8 cellular contexts compared by ENCODE assay signal in the genomic region with DNA sequence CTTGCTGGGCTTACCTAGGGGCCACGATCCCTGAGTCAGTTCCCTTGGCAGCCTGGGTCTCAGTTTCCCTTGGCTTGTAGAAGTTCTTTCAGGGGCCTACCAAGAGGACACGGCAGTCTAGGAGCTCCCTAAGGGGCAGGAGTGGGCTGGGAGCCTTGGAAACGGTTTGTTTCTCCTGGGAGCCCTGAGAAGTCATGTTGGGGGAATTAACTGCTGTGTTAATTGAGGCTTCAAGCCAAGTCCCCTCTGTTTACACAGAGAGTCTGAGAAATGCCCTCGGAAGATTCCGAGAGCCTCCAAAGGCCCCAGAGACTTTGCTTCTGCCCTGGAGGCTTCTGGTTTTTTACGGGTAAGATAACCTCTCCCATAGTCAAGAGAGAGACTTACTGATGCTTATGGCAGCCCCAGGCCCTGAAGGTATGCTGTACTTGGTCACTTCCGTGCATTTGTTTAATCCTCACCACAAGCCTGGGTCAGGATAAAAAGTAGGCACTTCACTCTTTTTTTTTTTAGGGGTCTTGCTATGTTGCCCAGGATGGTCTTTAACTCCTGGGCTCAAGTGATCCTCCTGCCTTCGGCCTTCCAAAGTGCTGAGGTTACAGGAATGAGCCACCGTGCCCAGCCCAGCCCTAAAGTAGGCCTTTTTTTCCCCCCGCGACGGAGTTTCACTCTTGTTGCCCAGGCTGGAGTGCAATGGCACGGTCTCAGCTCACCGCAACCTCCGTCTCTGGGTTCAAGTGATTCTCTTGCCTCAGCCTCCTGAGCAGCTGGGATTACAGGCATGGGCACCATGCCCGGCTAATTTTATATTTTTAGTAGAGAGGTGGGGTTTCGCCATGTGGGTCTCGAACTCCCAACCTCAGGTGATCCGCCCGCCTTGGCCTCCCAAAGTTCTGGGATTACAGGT. TPM values are rescaled to one million over a fixed set of nuclear protein-coding genes. Genes with fewer than 3 reads are reported as not detected.
DNase-seq lines count a peak whose midpoint lies in the region; ATAC-seq, FAIRE-seq and TF ChIP-seq lines count a peak whose summit lies in the region.

No MANE protein-coding gene starts in this region.

- no peak for DNase-seq in activated T-cell treated with anti-CD3 and anti-CD28 coated beads, Interleukin-2, amount 50 U/mL, for 4 hours
- no peak for DNase-seq in activated T-cell treated with anti-CD3 and anti-CD28 coated beads, Interleukin-2, amount 50 U/mL, for 48 hours
- peak; percentile 34 for DNase-seq in astrocyte of the spinal cord (ENCODE audit: low read depth, low spot score)
- no peak for DNase-seq in lower lobe of right lung
- DNase-seq in type B pancreatic cell (ENCODE audit: extremely low spot score, unreplicated experiment) = no peak
- no peak for DNase-seq in D721Med (ENCODE audit: insufficient read length, low spot score)
- no peak for DNase-seq in NCI-H446 treated with DMSO at 0.1 percent for 48 hours (lab: John Stamatoyannopoulos, UW)

- FAIRE-seq in D721Med (lab: Jason Lieb, UNC) = no peak

- H3K36me3 ChIP-seq in lower lobe of right lung = no peaks in the 10 kb centered on the region

- peaks cover 78% of the 10 kb centered on the region for H3K4me1 ChIP-seq in lower lobe of right lung

- no peaks in the 10 kb centered on the region for H3K27me3 ChIP-seq in lower lobe of right lung (ENCODE audit: low read depth)

- no peak overlapping the region for H3K4me3 ChIP-seq in astrocyte of the spinal cord (ENCODE audit: low read depth, low read length)
- H3K4me3 ChIP-seq in lower lobe of right lung = no peak overlapping the region

- intact Hi-C loops in lower lobe of right lung (cut with DNase I) = no loop called here

- peaks cover 85% of the 10 kb centered on the region for H3K4me1 Mint-ChIP-seq in activated T-cell treated with anti-CD3 and anti-CD28 coated beads, Interleukin-2, amount 50 U/mL, for 4 hours (ENCODE audit: low read depth)
- H3K4me1 Mint-ChIP-seq in type B pancreatic cell (ENCODE audit: unreplicated experiment) = peaks cover 39% of the 10 kb centered on the region

- no peak for ATAC-seq in activated T-cell treated with anti-CD3 and anti-CD28 coated beads, Interleukin-2, amount 50 U/mL, for 4 hours
- ATAC-seq in lower lobe of right lung = no peak
- ATAC-seq in GM21576 (IDR thresholded peaks at IDR 0.05; ENCODE audit: unreplicated experiment) = no peak

- H3K9me3 ChIP-seq in lower lobe of right lung = no peaks in the 10 kb centered on the region

- in situ Hi-C loops in astrocyte of the spinal cord (cut with HindIII; ENCODE audit: low sequenced_read_pairs) = no loop called here

- H3K9me3 Mint-ChIP-seq in activated T-cell treated with anti-CD3 and anti-CD28 coated beads, Interleukin-2, amount 50 U/mL, for 4 hours = no peaks in the 10 kb centered on the region
- H3K9me3 Mint-ChIP-seq in type B pancreatic cell = no peaks in the 10 kb centered on the region

- H3K27ac Mint-ChIP-seq in type B pancreatic cell = peak overlapping the region; percentile 99

- TF ChIP-seq CTCF in astrocyte of the spinal cord (IDR thresholded peaks at IDR 0.05; ENCODE audit: low read depth, low read length) = no peak
- TF ChIP-seq CTCF in lower lobe of right lung (IDR thresholded peaks at IDR 0.05) = no peak
- TF ChIP-seq CTCF in type B pancreatic cell (conservative IDR thresholded peaks at IDR 0.05) = no peak
- no peak for TF ChIP-seq CTCF in D721Med (IDR thresholded peaks at IDR 0.05; ENCODE audit: insufficient read depth, missing control alignments)

- no peaks in the 10 kb centered on the region for H3K27me3 Mint-ChIP-seq in activated T-cell treated with anti-CD3 and anti-CD28 coated beads, Interleukin-2, amount 50 U/mL, for 4 hours (ENCODE audit: low read depth)
- no peaks in the 10 kb centered on the region for H3K27me3 Mint-ChIP-seq in type B pancreatic cell

- peak overlapping the region; percentile 88 for H3K27ac ChIP-seq in lower lobe of right lung

- no peaks in the 10 kb centered on the region for H3K36me3 Mint-ChIP-seq in activated T-cell treated with anti-CD3 and anti-CD28 coated beads, Interleukin-2, amount 50 U/mL, for 4 hours (ENCODE audit: insufficient read depth)
- H3K36me3 Mint-ChIP-seq in type B pancreatic cell = no peaks in the 10 kb centered on the region

- peak overlapping the region; percentile 61 for H3K4me3 Mint-ChIP-seq in activated T-cell treated with anti-CD3 and anti-CD28 coated beads, Interleukin-2, amount 50 U/mL, for 4 hours
- H3K4me3 Mint-ChIP-seq in type B pancreatic cell = peak overlapping the region; percentile 85

RNA-seq across cellular contexts. Expression of gene IER2, which starts 15.1 kb away (rescaled TPM):
- total RNA-seq in activated T-cell treated with anti-CD3 and anti-CD28 coated beads, Interleukin-2, amount 50 U/mL, for 4 hours = 100 to 1,000 TPM in 2 of 3 donors, 10 to 100 TPM in 1; 99.4 to 113 (median 110) TPM
- total RNA-seq in lower lobe of right lung = 80.2 TPM
- 103 and 322 TPM in 2 replicates for total RNA-seq in type B pancreatic cell (ENCODE audit: low replicate concordance)

RNA-seq across cellular contexts. Expression of gene STX10, which starts 15.2 kb away (rescaled TPM):
- 10 to 100 TPM; 64.5 to 66.0 (median 65.4) TPM for total RNA-seq in activated T-cell treated with anti-CD3 and anti-CD28 coated beads, Interleukin-2, amount 50 U/mL, for 4 hours
- 82.7 TPM for total RNA-seq in lower lobe of right lung
- total RNA-seq in type B pancreatic cell (ENCODE audit: low replicate concordance) = 45.2 and 46.8 TPM in 2 replicates

RNA-seq across cellular contexts. Expression of gene NACC1, which starts 47.3 kb away (rescaled TPM):
- total RNA-seq in activated T-cell treated with anti-CD3 and anti-CD28 coated beads, Interleukin-2, amount 50 U/mL, for 4 hours = 100 to 1,000 TPM; 127 to 137 (median 134) TPM
- total RNA-seq in lower lobe of right lung (35.2 TPM), type B pancreatic cell (ENCODE audit: low replicate concordance) (66.8 and 77.9 TPM in 2 replicates)

RNA-seq across cellular contexts. Expression of gene TRMT1, which starts 48.8 kb away (rescaled TPM):
- 100 to 1,000 TPM; 240 to 248 (median 246) TPM for total RNA-seq in activated T-cell treated with anti-CD3 and anti-CD28 coated beads, Interleukin-2, amount 50 U/mL, for 4 hours
- total RNA-seq in lower lobe of right lung (29.3 TPM), type B pancreatic cell (ENCODE audit: low replicate concordance) (48.1 and 69.7 TPM in 2 replicates)
